In genomic region chr20:3158968-3159431, GRCh38 we compare ENCODE assay signal across 6 cellular contexts. TPM values are rescaled to one million over a fixed set of nuclear protein-coding genes. Genes with fewer than 3 reads are reported as not detected.
DNase-seq lines count a peak whose midpoint lies in the region; ATAC-seq lines count a peak whose summit lies in the region.

No MANE protein-coding gene starts in this region.

- H3K27ac ChIP-seq in angular gyrus (ENCODE audit: low read depth, low read length): peak overlapping the region; percentile 63

- DNase-seq in HT-29 (ENCODE audit: low spot score) (peak; percentile 24), myocyte (ENCODE audit: low read depth) (peak; percentile 26), C1 segment of cervical spinal cord (lab: John Stamatoyannopoulos, UW) (no peak), T1000 (lab: John Stamatoyannopoulos, UW) (no peak)

- ATAC-seq in GM21737 (IDR thresholded peaks at IDR 0.05; ENCODE audit: unreplicated experiment): no peak

RNA-seq across cellular contexts. Expression of gene FASTKD5, which starts 0.7 kb away (rescaled TPM):
- total RNA-seq in HT-29 (2014; rRNA removed; shearing (Covaris generic)): 11.3 and 11.9 TPM in 2 replicates
- 24.6 and 26.5 TPM in 2 replicates for total RNA-seq in myocyte
- 11.8 TPM for polyA plus RNA-seq in myocyte (2012)

RNA-seq across cellular contexts. Expression of gene UBOX5, which starts 0.7 kb away (rescaled TPM):
- total RNA-seq in HT-29 (2014; rRNA removed; shearing (Covaris generic)): 5.0 and 5.4 TPM in 2 replicates
- total RNA-seq in myocyte: 5.2 and 6.1 TPM in 2 replicates
- 4.4 TPM for polyA plus RNA-seq in myocyte (2012)

RNA-seq across cellular contexts. Expression of gene LZTS3, which starts 14.3 kb away (rescaled TPM):
- total RNA-seq in HT-29 (2014; rRNA removed; shearing (Covaris generic)): 6.5 and 6.6 TPM in 2 replicates
- 5.8 and 8.5 TPM in 2 replicates for total RNA-seq in myocyte
- 7.0 TPM for polyA plus RNA-seq in myocyte (2012)

RNA-seq across cellular contexts. Expression of gene DDRGK1, which starts 45.5 kb away (rescaled TPM):
- 45.8 and 55.5 TPM in 2 replicates for total RNA-seq in HT-29 (2014; rRNA removed; shearing (Covaris generic))
- 55.0 and 58.7 TPM in 2 replicates for total RNA-seq in myocyte
- 49.4 TPM for polyA plus RNA-seq in myocyte (2012)

RNA-seq across cellular contexts. Expression of gene ITPA, which starts 50.3 kb away (rescaled TPM):
- 132 and 133 TPM in 2 replicates for total RNA-seq in HT-29 (2014; rRNA removed; shearing (Covaris generic))
- total RNA-seq in myocyte: 52.9 and 53.0 TPM in 2 replicates
- polyA plus RNA-seq in myocyte (2012): 64.3 TPM

Comparison
In these comparisons a context has a peak if more than half of its experiments do, and no peak if none do; other contexts are left out.
1. DNase-seq: peak in HT-29 (single experiment) and myocyte (single experiment); none in C1 segment of cervical spinal cord (0 of 14) and T1000 (single experiment).